ENCODE assay signal across 8 cellular contexts in genomic region chr12:56634242-56634836, GRCh38. TPM values are rescaled to one million over a fixed set of nuclear protein-coding genes. Genes with fewer than 3 reads are reported as not detected.
A peak's percentile ranks its signal among the peaks of the same experiment; 100 is the strongest.
DNase-seq lines count a peak whose midpoint lies in the region; ATAC-seq, FAIRE-seq and TF ChIP-seq lines count a peak whose summit lies in the region.

No MANE protein-coding gene starts in this region.

- peak overlapping the region; percentile 28 for H3K27ac ChIP-seq in osteoblast (ENCODE audit: low read depth, low read length)

- peak overlapping the region; percentile 66 for H2AFZ ChIP-seq in osteoblast (ENCODE audit: low read length)

- DNase-seq in NCI-H1417 (lab: John Stamatoyannopoulos, UW) (peak; percentile 74 to 85 (median 81)), NCI-H1417 treated with DMSO at 0.1 percent for 48 hours (lab: John Stamatoyannopoulos, UW) (no peak), NCI-H2029 treated with DMSO at 0.1 percent for 48 hours (lab: John Stamatoyannopoulos, UW) (peak; percentile 19), fibroblast of villous mesenchyme (ENCODE audit: low read depth) (no peak), osteoblast (ENCODE audit: insufficient read length, low spot score, missing footprints) (peak; percentile 87), RCC 7860 (ENCODE audit: low spot score) (no peak), dedifferentiated amniotic fluid mesenchymal stem cell (ENCODE audit: extremely low spot score) (no peak)
- DNase-seq in activated T-cell treated with anti-CD3 and anti-CD28 coated beads, Interleukin-2, amount 50 U/mL, for 4 hours = no peak

- H3K36me3 ChIP-seq in osteoblast (ENCODE audit: insufficient read depth, low read length) = peaks cover 22% of the 10 kb centered on the region

- ATAC-seq in activated T-cell treated with anti-CD3 and anti-CD28 coated beads, Interleukin-2, amount 50 U/mL, for 4 hours = no peak

- H3K4me2 ChIP-seq in osteoblast (ENCODE audit: insufficient read depth, low read length) = peak overlapping the region; percentile 97

- H3K79me2 ChIP-seq in osteoblast (ENCODE audit: insufficient read depth, low read length) = peaks cover 64% of the 10 kb centered on the region

- H3K27me3 Mint-ChIP-seq in activated T-cell treated with anti-CD3 and anti-CD28 coated beads, Interleukin-2, amount 50 U/mL, for 4 hours (ENCODE audit: low read depth) = no peaks in the 10 kb centered on the region

- H3K4me3 Mint-ChIP-seq in activated T-cell treated with anti-CD3 and anti-CD28 coated beads, Interleukin-2, amount 50 U/mL, for 4 hours = peak overlapping the region; percentile 96

- H4K20me1 ChIP-seq in osteoblast (ENCODE audit: insufficient read depth, low read length) = peaks cover 37% of the 10 kb centered on the region

- TF ChIP-seq CTCF in fibroblast of villous mesenchyme (IDR thresholded peaks at IDR 0.05; ENCODE audit: insufficient read depth, low read depth, low read length) = no peak
- no peak for TF ChIP-seq CTCF in osteoblast (IDR thresholded peaks at IDR 0.05; ENCODE audit: extremely low read depth, low read depth, low read length)

- peaks cover 68% of the 10 kb centered on the region for H3K4me1 Mint-ChIP-seq in activated T-cell treated with anti-CD3 and anti-CD28 coated beads, Interleukin-2, amount 50 U/mL, for 4 hours (ENCODE audit: low read depth)

- no peak for FAIRE-seq in RCC 7860 (lab: Jason Lieb, UNC)

- H3K27me3 ChIP-seq in osteoblast (ENCODE audit: insufficient read depth, low read length) = no peaks in the 10 kb centered on the region

- no peaks in the 10 kb centered on the region for H3K9me3 Mint-ChIP-seq in activated T-cell treated with anti-CD3 and anti-CD28 coated beads, Interleukin-2, amount 50 U/mL, for 4 hours

- H3K4me1 ChIP-seq in osteoblast (ENCODE audit: insufficient read depth, low read length) = peaks cover 44% of the 10 kb centered on the region

- H3K4me3 ChIP-seq in fibroblast of villous mesenchyme (ENCODE audit: low read depth, low read length) (peak overlapping the region; percentile 85), osteoblast (ENCODE audit: insufficient read depth, low read length) (peak overlapping the region; percentile 83)

- no peaks in the 10 kb centered on the region for H3K9me3 ChIP-seq in osteoblast (ENCODE audit: low read depth, low read length)

- peaks cover 14% of the 10 kb centered on the region for H3K36me3 Mint-ChIP-seq in activated T-cell treated with anti-CD3 and anti-CD28 coated beads, Interleukin-2, amount 50 U/mL, for 4 hours (ENCODE audit: insufficient read depth)

RNA-seq across cellular contexts. Expression of gene BAZ2A, which starts 4.2 kb away (rescaled TPM):
- total RNA-seq in activated T-cell treated with anti-CD3 and anti-CD28 coated beads, Interleukin-2, amount 50 U/mL, for 4 hours = 10 to 100 TPM; 53.0 to 64.9 (median 64.5) TPM
- 44.8 and 57.9 TPM in 2 replicates for total RNA-seq in fibroblast of villous mesenchyme
- 49.6 and 51.3 TPM in 2 replicates for total RNA-seq in osteoblast

RNA-seq across cellular contexts. Expression of gene ATP5F1B, which starts 11.4 kb away (rescaled TPM):
- total RNA-seq in activated T-cell treated with anti-CD3 and anti-CD28 coated beads, Interleukin-2, amount 50 U/mL, for 4 hours = 1,000 to 10,000 TPM in 1 of 3 donors, 100 to 1,000 TPM in 2; 885 to 1,118 (median 953) TPM
- total RNA-seq in fibroblast of villous mesenchyme (339 and 449 TPM in 2 replicates), osteoblast (308 TPM in 2 replicates)

RNA-seq across cellular contexts. Expression of gene PTGES3, which starts 53.7 kb away (rescaled TPM):
- total RNA-seq in activated T-cell treated with anti-CD3 and anti-CD28 coated beads, Interleukin-2, amount 50 U/mL, for 4 hours = 100 to 1,000 TPM; 343 to 400 (median 399) TPM
- total RNA-seq in fibroblast of villous mesenchyme (62.5 and 96.7 TPM in 2 replicates), osteoblast (63.0 and 71.3 TPM in 2 replicates)

Comparison
In these comparisons a context has a peak if more than half of its experiments do, and no peak if none do; other contexts are left out.
1. DNase-seq: peak in NCI-H1417 (3 of 3), NCI-H2029 treated with DMSO at 0.1 percent for 48 hours (single experiment) and osteoblast (single experiment); none in NCI-H1417 treated with DMSO at 0.1 percent for 48 hours (single experiment), activated T-cell treated with anti-CD3 and anti-CD28 coated beads, Interleukin-2, amount 50 U/mL, for 4 hours (single experiment), fibroblast of villous mesenchyme (single experiment), RCC 7860 (single experiment) and dedifferentiated amniotic fluid mesenchymal stem cell (single experiment).